In the genomic region with DNA sequence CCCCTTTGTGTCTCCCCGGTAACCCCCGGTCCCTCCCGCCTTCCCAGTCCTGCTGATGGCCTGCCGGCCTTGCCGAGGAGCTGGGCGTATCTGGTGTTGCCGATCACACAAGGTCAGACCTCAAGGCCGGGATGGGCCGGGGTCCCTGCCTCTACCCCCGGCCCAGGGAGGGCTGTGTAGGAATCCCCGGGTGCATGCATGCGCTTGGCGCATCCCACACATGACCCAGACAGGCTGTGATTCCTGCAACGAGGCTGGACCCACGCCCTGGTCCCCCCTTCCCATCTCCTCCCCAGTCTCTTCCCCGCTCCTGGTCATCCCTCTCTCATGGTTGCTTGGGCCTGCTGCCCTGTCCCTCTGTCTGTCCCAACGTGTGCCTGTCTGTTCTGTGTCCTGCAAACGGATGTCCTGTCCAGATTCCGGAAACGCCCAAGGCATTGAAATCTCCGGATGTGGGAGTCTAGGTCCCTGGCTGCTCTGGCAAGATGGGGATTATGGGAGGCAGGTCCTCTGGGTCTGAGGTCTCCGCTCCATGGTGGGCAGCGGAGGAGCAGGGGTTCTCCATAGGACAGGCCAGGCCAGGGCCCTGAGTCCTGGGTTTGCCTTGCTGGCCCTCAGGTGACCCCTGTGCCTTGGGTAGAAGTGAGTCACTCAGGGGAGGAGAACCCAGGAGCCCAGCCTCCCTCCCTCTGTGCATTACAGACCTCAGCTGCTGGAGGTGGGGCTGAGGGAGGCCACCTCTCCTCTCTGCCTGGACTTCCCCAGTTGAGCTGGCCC, we compare ENCODE assay signal across 1 cellular context.
A peak's percentile ranks its signal among the peaks of the same experiment; 100 is the strongest.
TF ChIP-seq lines count a peak whose summit lies in the region.

No MANE protein-coding gene starts in this region.

TF ChIP-seq in GM12878, 131 proteins besides CTCF, POLR2A, EP300 and RAD21:
- peak; percentile 34; the same call in 1 of the 2 replicates for TF ChIP-seq GATAD2B (conservative IDR thresholded peaks at IDR 0.05; ENCODE audit: low read depth)
- no peak for TF ChIP-seq TCF3 (IDR thresholded peaks at IDR 0.05; ENCODE audit: borderline replicate concordance, insufficient read depth, low read depth, low read length)
- TF ChIP-seq PAX8 (IDR thresholded peaks at IDR 0.05), result no peak
- TF ChIP-seq ZNF384 (IDR thresholded peaks at IDR 0.05; ENCODE audit: borderline replicate concordance, low read depth, low read length), result no peak
- no peak for TF ChIP-seq CUX1 (IDR thresholded peaks at IDR 0.05; ENCODE audit: insufficient replicate concordance, low read depth, low read length)
- TF ChIP-seq CHD1 (IDR thresholded peaks at IDR 0.05; ENCODE audit: low read depth, low read length), result no peak
- TF ChIP-seq NFYA (IDR thresholded peaks at IDR 0.05; ENCODE audit: borderline replicate concordance, low read depth, low read length), result no peak
- no peak for TF ChIP-seq MTA3 (IDR thresholded peaks at IDR 0.05; ENCODE audit: borderline replicate concordance, low read length)
